Comparison of ENCODE assay signal across 8 cellular contexts in the genomic region with DNA sequence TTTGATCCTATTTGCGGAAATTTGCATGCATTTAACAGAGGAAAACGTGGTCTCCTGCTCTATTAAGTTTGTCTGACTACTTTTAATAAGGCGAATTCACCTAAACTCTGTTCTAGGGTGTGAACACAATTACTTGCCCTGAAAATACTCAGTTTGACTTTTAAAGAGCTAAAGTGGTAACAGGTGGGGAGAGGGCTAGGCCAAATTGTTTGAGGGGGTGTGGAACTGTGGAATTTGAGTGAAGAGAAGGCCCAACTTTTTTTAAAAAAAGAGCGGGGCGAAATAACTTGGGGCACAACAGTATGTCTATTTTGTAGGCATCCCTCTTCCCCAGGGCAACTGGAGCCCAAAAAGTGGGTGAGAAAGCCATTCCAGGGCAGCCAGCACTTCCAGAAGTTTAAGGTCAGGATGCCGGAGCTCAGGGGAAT. TPM values are rescaled to one million over a fixed set of nuclear protein-coding genes. Genes with fewer than 3 reads are reported as not detected.
DNase-seq lines count a peak whose midpoint lies in the region; ATAC-seq and TF ChIP-seq lines count a peak whose summit lies in the region.

No MANE protein-coding gene starts in this region.

- CTCF ChIA-PET in activated CD4-positive, alpha-beta T cell treated with anti-CD3 and anti-CD28 coated beads for 36 hours (lab: Charles Lee) = interaction anchor here (0.6 to 1.0 kb wide), 4 partner anchors 40 to 310 kb away, joined by 3 to 5 read pairs (median 4); a partner anchor contains a TSS
- CTCF ChIA-PET in WTC11 (lab: Charles Lee) = interaction anchor here (0.6 to 2.6 kb wide), 15 partner anchors 8 to 266 kb away, joined by 3 to 12 read pairs (median 3); a partner anchor contains a TSS

- ATAC-seq in activated CD4-positive, alpha-beta T cell treated with anti-CD3 and anti-CD28 coated beads for 36 hours = peak; percentile 2
- peak; percentile 3 for ATAC-seq in HG02981 (IDR thresholded peaks at IDR 0.05; ENCODE audit: unreplicated experiment)
- ATAC-seq in WTC11 = no peak

- H3K36me3 ChIP-seq in iPS-20b (ENCODE audit: insufficient read depth, low read depth, low read length) (peaks cover 25% of the 10 kb centered on the region), thyroid gland (no peaks in the 10 kb centered on the region)

- no peaks in the 10 kb centered on the region for H3K27me3 ChIP-seq in iPS-20b (ENCODE audit: insufficient read depth, low read length)
- no peaks in the 10 kb centered on the region for H3K27me3 ChIP-seq in thyroid gland

- no peak for TF ChIP-seq POLR2A in thyroid gland (IDR thresholded peaks at IDR 0.05)

- TF ChIP-seq CTCF in WTC11 (IDR thresholded peaks at IDR 0.05) (no peak), thyroid gland (IDR thresholded peaks at IDR 0.05) (peak in 1 of 6 experiments; percentile 70)

- peaks cover 18% of the 10 kb centered on the region for H3K4me1 ChIP-seq in iPS-20b (ENCODE audit: insufficient read depth, low read length)
- H3K4me1 ChIP-seq in thyroid gland = peaks cover 16 to 24% of the 10 kb centered on the region in 2 donors

- H3K27ac ChIP-seq in iPS-20b (ENCODE audit: low read length) (no peak overlapping the region), thyroid gland (peak overlapping the region; percentile 83 to 98 (median 88))

- intact Hi-C loops in activated CD4-positive, alpha-beta T cell treated with anti-CD3 and anti-CD28 coated beads for 36 hours (cut with DNase I, micrococcal nuclease) = loop anchor here (1.0 to 10.0 kb wide), 7 partner anchors 77 to 1883 kb away; a partner anchor contains a TSS
- intact Hi-C loops in thyroid gland (cut with DNase I) = no loop called here

- peak overlapping the region; percentile 100; the same call in 1 of the 2 replicates for H3K9ac ChIP-seq in iPS-20b (ENCODE audit: low read depth, low read length)

- H3K27me3 Mint-ChIP-seq in activated CD4-positive, alpha-beta T cell treated with anti-CD3 and anti-CD28 coated beads for 36 hours = no peaks in the 10 kb centered on the region
- H3K27me3 Mint-ChIP-seq in WTC11 (ENCODE audit: low read depth) = no peaks in the 10 kb centered on the region

- peaks cover 41% of the 10 kb centered on the region for H3K4me1 Mint-ChIP-seq in activated CD4-positive, alpha-beta T cell treated with anti-CD3 and anti-CD28 coated beads for 36 hours
- H3K4me1 Mint-ChIP-seq in WTC11 = peaks cover 38% of the 10 kb centered on the region

- POLR2A ChIA-PET in activated CD4-positive, alpha-beta T cell treated with anti-CD3 and anti-CD28 coated beads for 36 hours (lab: Charles Lee) = no interaction called here
- POLR2A ChIA-PET in WTC11 (lab: Charles Lee) = interaction anchor here (0.7 to 1.8 kb wide), 5 partner anchors 13 to 107 kb away, joined by 3 to 8 read pairs (median 5); a partner anchor contains a TSS

- H3K27ac Mint-ChIP-seq in activated CD4-positive, alpha-beta T cell treated with anti-CD3 and anti-CD28 coated beads for 36 hours = peak overlapping the region; percentile 98
- H3K27ac Mint-ChIP-seq in WTC11 = peak overlapping the region; percentile 99

- WGBS in thyroid gland, 2 donors = 47 to 49% methylated on average over 6 of the region's 6 CpGs

- peak overlapping the region; percentile 99 for H3K4me3 ChIP-seq in iPS-20b (ENCODE audit: low read length)
- H3K4me3 ChIP-seq in thyroid gland (replicated peaks in 1 of 3) = peak overlapping the region; percentile 35 to 97 (median 69)

- no peaks in the 10 kb centered on the region for H3K9me3 Mint-ChIP-seq in activated CD4-positive, alpha-beta T cell treated with anti-CD3 and anti-CD28 coated beads for 36 hours (ENCODE audit: low read depth)
- H3K9me3 Mint-ChIP-seq in WTC11 = no peaks in the 10 kb centered on the region

- peak overlapping the region; percentile 98 for H3K4me3 Mint-ChIP-seq in activated CD4-positive, alpha-beta T cell treated with anti-CD3 and anti-CD28 coated beads for 36 hours
- H3K4me3 Mint-ChIP-seq in WTC11 = peak overlapping the region; percentile 100

- no peak for DNase-seq in activated CD4-positive, alpha-beta T cell treated with anti-CD3 and anti-CD28 coated beads for 36 hours
- no peak for DNase-seq in activated CD4-positive, alpha-beta T cell treated with anti-CD3 and anti-CD28 coated beads, Interleukin-2, amount 50 U/mL, for 1 hour
- DNase-seq in WTC11 (ENCODE audit: low spot score) (no peak), thyroid gland (no peak), NCI-H748 treated with DMSO at 0.1 percent for 48 hours (lab: John Stamatoyannopoulos, UW) (no peak), COLO668 (lab: John Stamatoyannopoulos, UW; ENCODE audit: unreplicated experiment) (no peak)

- H3K9me3 ChIP-seq in iPS-20b (ENCODE audit: insufficient read depth, low read depth, low read length) (no peaks in the 10 kb centered on the region), thyroid gland (no peaks in the 10 kb centered on the region)

- H3K36me3 Mint-ChIP-seq in activated CD4-positive, alpha-beta T cell treated with anti-CD3 and anti-CD28 coated beads for 36 hours (ENCODE audit: low read depth) = peaks cover 28% of the 10 kb centered on the region
- peaks cover 23% of the 10 kb centered on the region for H3K36me3 Mint-ChIP-seq in WTC11

TF ChIP-seq in WTC11, 78 proteins besides CTCF, POLR2A, EP300 and RAD21:
- TF ChIP-seq, protein P1, sequence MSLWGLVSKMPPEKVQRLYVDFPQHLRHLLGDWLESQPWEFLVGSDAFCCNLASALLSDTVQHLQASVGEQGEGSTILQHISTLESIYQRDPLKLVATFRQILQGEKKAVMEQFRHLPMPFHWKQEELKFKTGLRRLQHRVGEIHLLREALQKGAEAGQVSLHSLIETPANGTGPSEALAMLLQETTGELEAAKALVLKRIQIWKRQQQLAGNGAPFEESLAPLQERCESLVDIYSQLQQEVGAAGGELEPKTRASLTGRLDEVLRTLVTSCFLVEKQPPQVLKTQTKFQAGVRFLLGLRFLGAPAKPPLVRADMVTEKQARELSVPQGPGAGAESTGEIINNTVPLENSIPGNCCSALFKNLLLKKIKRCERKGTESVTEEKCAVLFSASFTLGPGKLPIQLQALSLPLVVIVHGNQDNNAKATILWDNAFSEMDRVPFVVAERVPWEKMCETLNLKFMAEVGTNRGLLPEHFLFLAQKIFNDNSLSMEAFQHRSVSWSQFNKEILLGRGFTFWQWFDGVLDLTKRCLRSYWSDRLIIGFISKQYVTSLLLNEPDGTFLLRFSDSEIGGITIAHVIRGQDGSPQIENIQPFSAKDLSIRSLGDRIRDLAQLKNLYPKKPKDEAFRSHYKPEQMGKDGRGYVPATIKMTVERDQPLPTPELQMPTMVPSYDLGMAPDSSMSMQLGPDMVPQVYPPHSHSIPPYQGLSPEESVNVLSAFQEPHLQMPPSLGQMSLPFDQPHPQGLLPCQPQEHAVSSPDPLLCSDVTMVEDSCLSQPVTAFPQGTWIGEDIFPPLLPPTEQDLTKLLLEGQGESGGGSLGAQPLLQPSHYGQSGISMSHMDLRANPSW (CRISPR knock-in tag; conservative IDR thresholded peaks at IDR 0.05; ENCODE audit: low read depth) = no peak
- TF ChIP-seq TCF7 (CRISPR knock-in tag; IDR thresholded peaks at IDR 0.05; ENCODE audit: low read depth) (no peak), NFATC4 (CRISPR knock-in tag; IDR thresholded peaks at IDR 0.05) (no peak), ZNF232 (CRISPR knock-in tag; IDR thresholded peaks at IDR 0.05) (no peak), ZNF263 (CRISPR knock-in tag; IDR thresholded peaks at IDR 0.05; ENCODE audit: low read depth) (no peak), NR3C1 (CRISPR knock-in tag; conservative IDR thresholded peaks at IDR 0.05; ENCODE audit: low read depth) (no peak), NR2C2 (CRISPR knock-in tag; IDR thresholded peaks at IDR 0.05) (no peak), TEAD1 (CRISPR knock-in tag; IDR thresholded peaks at IDR 0.05) (no peak)
- TF ChIP-seq, protein P2, sequence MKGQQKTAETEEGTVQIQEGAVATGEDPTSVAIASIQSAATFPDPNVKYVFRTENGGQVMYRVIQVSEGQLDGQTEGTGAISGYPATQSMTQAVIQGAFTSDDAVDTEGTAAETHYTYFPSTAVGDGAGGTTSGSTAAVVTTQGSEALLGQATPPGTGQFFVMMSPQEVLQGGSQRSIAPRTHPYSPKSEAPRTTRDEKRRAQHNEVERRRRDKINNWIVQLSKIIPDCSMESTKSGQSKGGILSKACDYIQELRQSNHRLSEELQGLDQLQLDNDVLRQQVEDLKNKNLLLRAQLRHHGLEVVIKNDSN (CRISPR knock-in tag; IDR thresholded peaks at IDR 0.05) = no peak
- TF ChIP-seq, protein P3, sequence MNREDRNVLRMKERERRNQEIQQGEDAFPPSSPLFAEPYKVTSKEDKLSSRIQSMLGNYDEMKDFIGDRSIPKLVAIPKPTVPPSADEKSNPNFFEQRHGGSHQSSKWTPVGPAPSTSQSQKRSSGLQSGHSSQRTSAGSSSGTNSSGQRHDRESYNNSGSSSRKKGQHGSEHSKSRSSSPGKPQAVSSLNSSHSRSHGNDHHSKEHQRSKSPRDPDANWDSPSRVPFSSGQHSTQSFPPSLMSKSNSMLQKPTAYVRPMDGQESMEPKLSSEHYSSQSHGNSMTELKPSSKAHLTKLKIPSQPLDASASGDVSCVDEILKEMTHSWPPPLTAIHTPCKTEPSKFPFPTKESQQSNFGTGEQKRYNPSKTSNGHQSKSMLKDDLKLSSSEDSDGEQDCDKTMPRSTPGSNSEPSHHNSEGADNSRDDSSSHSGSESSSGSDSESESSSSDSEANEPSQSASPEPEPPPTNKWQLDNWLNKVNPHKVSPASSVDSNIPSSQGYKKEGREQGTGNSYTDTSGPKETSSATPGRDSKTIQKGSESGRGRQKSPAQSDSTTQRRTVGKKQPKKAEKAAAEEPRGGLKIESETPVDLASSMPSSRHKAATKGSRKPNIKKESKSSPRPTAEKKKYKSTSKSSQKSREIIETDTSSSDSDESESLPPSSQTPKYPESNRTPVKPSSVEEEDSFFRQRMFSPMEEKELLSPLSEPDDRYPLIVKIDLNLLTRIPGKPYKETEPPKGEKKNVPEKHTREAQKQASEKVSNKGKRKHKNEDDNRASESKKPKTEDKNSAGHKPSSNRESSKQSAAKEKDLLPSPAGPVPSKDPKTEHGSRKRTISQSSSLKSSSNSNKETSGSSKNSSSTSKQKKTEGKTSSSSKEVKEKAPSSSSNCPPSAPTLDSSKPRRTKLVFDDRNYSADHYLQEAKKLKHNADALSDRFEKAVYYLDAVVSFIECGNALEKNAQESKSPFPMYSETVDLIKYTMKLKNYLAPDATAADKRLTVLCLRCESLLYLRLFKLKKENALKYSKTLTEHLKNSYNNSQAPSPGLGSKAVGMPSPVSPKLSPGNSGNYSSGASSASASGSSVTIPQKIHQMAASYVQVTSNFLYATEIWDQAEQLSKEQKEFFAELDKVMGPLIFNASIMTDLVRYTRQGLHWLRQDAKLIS (CRISPR knock-in tag; IDR thresholded peaks at IDR 0.05; ENCODE audit: borderline replicate concordance) = no peak
- TF ChIP-seq, protein P4, sequence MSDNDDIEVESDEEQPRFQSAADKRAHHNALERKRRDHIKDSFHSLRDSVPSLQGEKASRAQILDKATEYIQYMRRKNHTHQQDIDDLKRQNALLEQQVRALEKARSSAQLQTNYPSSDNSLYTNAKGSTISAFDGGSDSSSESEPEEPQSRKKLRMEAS (CRISPR knock-in tag; IDR thresholded peaks at IDR 0.05) = no peak

RNA-seq across cellular contexts. Expression of a gene that starts 0.6 kb away (rescaled TPM):
- 100 to 1,000 TPM; 175 to 186 TPM for total RNA-seq in activated CD4-positive, alpha-beta T cell treated with anti-CD3 and anti-CD28 coated beads for 36 hours
- total RNA-seq in WTC11 (2021) (245 to 252 TPM (median 251 TPM) in 3 replicates), thyroid gland (100 to 1,000 TPM; 115 to 142 (median 133) TPM)
